Comparison of ENCODE assay signal across 8 cellular contexts in genomic region chr11:60193687-60194433, GRCh38.
DNase-seq lines count a peak whose midpoint lies in the region; ATAC-seq lines count a peak whose summit lies in the region.

No MANE protein-coding gene starts in this region.

- ATAC-seq in GM21737 (IDR thresholded peaks at IDR 0.05; ENCODE audit: unreplicated experiment): peak; percentile 76

- peak; percentile 60 for DNase-seq in GM03348 (ENCODE audit: low spot score)
- peak; percentile 78 to 92 for DNase-seq in Kasumi-1 (lab: John Stamatoyannopoulos, UW)
- peak; percentile 9 to 46 (median 33) for DNase-seq in T-helper 1 cell
- DNase-seq in astrocyte of the hippocampus (ENCODE audit: low read depth, low spot score): peak; percentile 56
- peak; percentile 59 for DNase-seq in inferior parietal cortex (ENCODE audit: extremely low spot score)
- DNase-seq in stimulated activated CD4-positive, alpha-beta T cell treated with anti-CD3 and anti-CD28 coated beads, Interleukin-2, amount 100 ng/mL, for 48 hours: peak; percentile 70 to 74
- DNase-seq in NCI-H524 treated with DMSO at 0.1 percent for 48 hours (lab: John Stamatoyannopoulos, UW): no peak
